ENCODE assay signal across 20 cellular contexts in the genomic region with DNA sequence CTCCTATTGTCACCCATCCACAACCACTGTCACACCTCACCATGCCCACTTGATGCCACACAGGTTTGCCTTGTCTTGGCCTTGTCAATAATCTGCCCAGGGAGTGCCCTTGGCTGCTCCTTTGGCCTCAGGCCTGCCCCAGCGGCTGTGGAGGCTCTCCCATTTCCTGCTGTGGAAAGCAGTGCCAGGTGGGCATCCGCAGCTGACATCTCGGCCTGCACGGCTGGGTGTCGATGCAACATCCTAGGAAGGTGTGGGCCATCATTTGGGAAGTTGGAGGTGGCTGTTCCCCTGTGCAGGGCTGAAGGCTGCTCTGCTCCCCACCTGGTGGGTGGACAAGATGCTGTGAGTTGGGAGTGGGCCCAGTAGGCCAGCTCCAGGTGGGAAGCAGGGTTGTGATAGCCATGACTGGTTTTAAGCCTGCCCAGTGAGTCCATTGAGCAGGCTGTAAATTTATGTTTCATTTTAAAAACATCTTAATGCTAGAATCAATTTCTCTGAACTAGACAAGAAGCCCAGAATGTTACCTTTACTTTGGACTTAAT.
"Had no signal": no experiment of that assay in that cellular context is flagged by ENCODE, and none has a peak within 500 bp of the region (broad histone marks: within the 10 kb centered on the region; RNA-seq: fewer than 3 reads in every experiment).

No MANE protein-coding gene starts in this region.

- H3K36me3 Mint-ChIP-seq: activated naive CD4-positive, alpha-beta T cell treated with anti-CD3 and anti-CD28 coated beads, Interleukin-2, amount 50 U/mL, for 24 hours; brain had no signal

- H3K27ac Mint-ChIP-seq: activated B cell treated with CpG ODN at 0.5 μM for 24 hours; activated CD4-positive, alpha-beta memory T cell treated with anti-CD3 and anti-CD28 coated beads, Interleukin-2, amount 10 ng/mL, durations not matched to agents 7 days and 5 days; activated CD4-positive, alpha-beta T cell treated with anti-CD3 and anti-CD28 coated beads for 36 hours; activated naive CD4-positive, alpha-beta T cell treated with anti-CD3 and anti-CD28 coated beads, Interleukin-2, amount 50 U/mL, for 24 hours; brain had no signal

- H3K27me3 Mint-ChIP-seq: activated B cell treated with CpG ODN at 0.5 μM for 24 hours; activated CD4-positive, alpha-beta memory T cell treated with anti-CD3 and anti-CD28 coated beads, Interleukin-2, amount 10 ng/mL, durations not matched to agents 7 days and 5 days; activated CD4-positive, alpha-beta T cell treated with anti-CD3 and anti-CD28 coated beads for 36 hours; activated naive CD4-positive, alpha-beta T cell treated with anti-CD3 and anti-CD28 coated beads, Interleukin-2, amount 50 U/mL, for 24 hours; central memory CD8-positive, alpha-beta T cell had no signal

- H3K4me1 Mint-ChIP-seq: activated B cell treated with CpG ODN at 0.5 μM for 24 hours; activated CD4-positive, alpha-beta memory T cell treated with anti-CD3 and anti-CD28 coated beads, Interleukin-2, amount 10 ng/mL, durations not matched to agents 7 days and 5 days; activated CD4-positive, alpha-beta T cell treated with anti-CD3 and anti-CD28 coated beads for 36 hours; activated naive CD4-positive, alpha-beta T cell treated with anti-CD3 and anti-CD28 coated beads, Interleukin-2, amount 50 U/mL, for 24 hours; brain; central memory CD8-positive, alpha-beta T cell had no signal

- H3K9me3 Mint-ChIP-seq: activated B cell treated with CpG ODN at 0.5 μM for 24 hours; activated CD4-positive, alpha-beta memory T cell treated with anti-CD3 and anti-CD28 coated beads, Interleukin-2, amount 10 ng/mL, durations not matched to agents 7 days and 5 days; activated naive CD4-positive, alpha-beta T cell treated with anti-CD3 and anti-CD28 coated beads, Interleukin-2, amount 50 U/mL, for 24 hours; brain; central memory CD8-positive, alpha-beta T cell; T-helper 1 cell treated with Interleukin-12 subunit alpha and Interleukin-12 subunit beta and Interleukin-4 antibody, amounts not matched to agents 30 μg/mL and 1 μg/mL, for 36 hours had no signal

- DNase-seq: activated B cell treated with CpG ODN at 0.5 μM for 24 hours; activated CD4-positive, alpha-beta memory T cell treated with anti-CD3 and anti-CD28 coated beads, Interleukin-2, amount 10 ng/mL, durations not matched to agents 7 days and 5 days; activated CD4-positive, alpha-beta T cell treated with anti-CD3 and anti-CD28 coated beads for 36 hours; activated CD4-positive, alpha-beta T cell treated with anti-CD3 and anti-CD28 coated beads, Interleukin-2, amount 50 U/mL, for 1 hour; activated naive CD4-positive, alpha-beta T cell; activated T-cell treated with anti-CD3 and anti-CD28 coated beads for 4 hours; activated T-cell treated with anti-CD3 and anti-CD28 coated beads, Interleukin-2, amount 50 U/mL, for 48 hours; amygdala; Kasumi-1; NCI-H1105 treated with DMSO at 0.1 percent for 48 hours; NCI-H1436 treated with DMSO at 0.1 percent for 48 hours; NCI-H187; NCI-H2081; NCI-H510A treated with DMSO at 0.1 percent for 48 hours; PC-3; SHP77 treated with DMSO at 0.1 percent for 48 hours had no signal

- H3K4me3 Mint-ChIP-seq: activated B cell treated with CpG ODN at 0.5 μM for 24 hours; activated CD4-positive, alpha-beta memory T cell treated with anti-CD3 and anti-CD28 coated beads, Interleukin-2, amount 10 ng/mL, durations not matched to agents 7 days and 5 days; activated CD4-positive, alpha-beta T cell treated with anti-CD3 and anti-CD28 coated beads for 36 hours; activated naive CD4-positive, alpha-beta T cell treated with anti-CD3 and anti-CD28 coated beads, Interleukin-2, amount 50 U/mL, for 24 hours; brain; central memory CD8-positive, alpha-beta T cell; T-helper 1 cell treated with Interleukin-12 subunit alpha and Interleukin-12 subunit beta and Interleukin-4 antibody, amounts not matched to agents 30 μg/mL and 1 μg/mL, for 36 hours had no signal

- ATAC-seq: activated CD4-positive, alpha-beta T cell treated with anti-CD3 and anti-CD28 coated beads for 36 hours; PC-3 had no signal
